Comparison of ENCODE assay signal across 8 cellular contexts in genomic region chr7:28406192-28406591, GRCh38. TPM values are rescaled to one million over a fixed set of nuclear protein-coding genes. Genes with fewer than 3 reads are reported as not detected.
DNase-seq lines count a peak whose midpoint lies in the region; ATAC-seq and TF ChIP-seq lines count a peak whose summit lies in the region.
"Had no signal": no experiment of that assay in that cellular context is flagged by ENCODE, and none has a peak within 500 bp of the region (broad histone marks: within the 10 kb centered on the region; RNA-seq: fewer than 3 reads in every experiment).

No MANE protein-coding gene starts in this region.

- no peaks in the 10 kb centered on the region for H3K36me3 ChIP-seq in H7 (replicated peaks; ENCODE audit: control insufficient read depth, insufficient read depth, low read length)
- no peaks in the 10 kb centered on the region for H3K36me3 ChIP-seq in testis (ENCODE audit: low read depth, missing control alignments)
- no peaks in the 10 kb centered on the region for H3K36me3 ChIP-seq in CD4-positive, alpha-beta memory T cell (ENCODE audit: insufficient read depth, low read length)
- H3K36me3 ChIP-seq: spleen had no signal

- H3K4me3 Mint-ChIP-seq in CD4-positive, alpha-beta memory T cell = no peak overlapping the region

- H3K4me3 ChIP-seq in H7 (ENCODE audit: insufficient read depth, low read depth, low read length) (no peak overlapping the region), fibroblast of pulmonary artery (replicated peaks; ENCODE audit: low read depth, low read length) (no peak overlapping the region), testis (no peak overlapping the region)
- no peak overlapping the region for H3K4me3 ChIP-seq in CD4-positive, alpha-beta memory T cell (ENCODE audit: low read length in 2 of 2)
- H3K4me3 ChIP-seq: spleen had no signal

- CTCF ChIA-PET in CD4-positive, alpha-beta memory T cell (lab: Charles Lee; ENCODE audit: partially characterized antibody) = no interaction called here

- TF ChIP-seq CTCF in fibroblast of pulmonary artery (IDR thresholded peaks at IDR 0.05; ENCODE audit: low read length, missing control alignments) (no peak), testis (IDR thresholded peaks at IDR 0.05) (no peak)

- intact Hi-C loops in testis (cut with DNase I; ENCODE audit: low total_unique reads) = no loop called here
- intact Hi-C loops in CD4-positive, alpha-beta memory T cell (cut with micrococcal nuclease) = no loop called here

- peaks cover 37% of the 10 kb centered on the region for H3K27me3 ChIP-seq in H7 (ENCODE audit: control insufficient read depth, insufficient read depth, low read length)
- H3K27me3 ChIP-seq in testis = no peaks in the 10 kb centered on the region
- peaks cover 18% of the 10 kb centered on the region for H3K27me3 ChIP-seq in CD4-positive, alpha-beta memory T cell (ENCODE audit: insufficient read depth, low read length)

- peaks cover 9 to 23% (median 13%) of the 10 kb centered on the region in 4 donors for H3K4me1 Mint-ChIP-seq in CD4-positive, alpha-beta memory T cell

- 70 to 84% methylated on average over 3 to 5 of the region's 5 CpGs for WGBS in testis, 2 donors

- no peak for ATAC-seq in GM18868 (IDR thresholded peaks at IDR 0.05; ENCODE audit: unreplicated experiment)
- ATAC-seq in HG03439 (IDR thresholded peaks at IDR 0.05; ENCODE audit: unreplicated experiment) = no peak

- DNase-seq in H7 (peak; percentile 61), SK-N-DZ (ENCODE audit: low spot score) (peak; percentile 55), fibroblast of pulmonary artery (ENCODE audit: low read depth) (peak; percentile 27), testis (peak; percentile 16)
- DNase-seq in CD4-positive, alpha-beta memory T cell = no peak
- DNase-seq: spleen had no signal

- H3K9me3 ChIP-seq in testis = no peaks in the 10 kb centered on the region
- H3K9me3 ChIP-seq in CD4-positive, alpha-beta memory T cell (ENCODE audit: control insufficient read depth in 1 of 2, low read length in 2 of 2) = no peaks in the 10 kb centered on the region
- H3K9me3 ChIP-seq: spleen had no signal

- H3K27ac ChIP-seq in testis = no peak overlapping the region
- H3K27ac ChIP-seq in CD4-positive, alpha-beta memory T cell (ENCODE audit: low read depth, low read length) = no peak overlapping the region
- H3K27ac ChIP-seq: spleen had no signal

- no peaks in the 10 kb centered on the region for H3K9me3 Mint-ChIP-seq in CD4-positive, alpha-beta memory T cell

- H3K27ac Mint-ChIP-seq in CD4-positive, alpha-beta memory T cell = no peak overlapping the region

- H3K4me1 ChIP-seq in testis = peaks cover 9% of the 10 kb centered on the region
- peaks cover 18% of the 10 kb centered on the region for H3K4me1 ChIP-seq in CD4-positive, alpha-beta memory T cell (ENCODE audit: insufficient read depth, low read length)

- H3K36me3 Mint-ChIP-seq in CD4-positive, alpha-beta memory T cell = no peaks in the 10 kb centered on the region

- no peak for TF ChIP-seq POLR2A in testis (IDR thresholded peaks at IDR 0.05)

- peaks cover 30 to 31% of the 10 kb centered on the region in 2 donors for H3K27me3 Mint-ChIP-seq in CD4-positive, alpha-beta memory T cell

- POLR2A ChIA-PET in CD4-positive, alpha-beta memory T cell (lab: Charles Lee; ENCODE audit: partially characterized antibody) = no interaction called here

RNA-seq across cellular contexts. Expression of gene CREB5, which starts 6.1 kb away (rescaled TPM):
- total RNA-seq in H7 (2014; rRNA removed; shearing (Covaris generic)) = 1.8 and 7.7 TPM in 2 replicates
- 0.13 and 2.1 TPM in 2 replicates for polyA plus RNA-seq in SK-N-DZ (2014; cell fraction: cytosol; rRNA removed)
- polyA plus RNA-seq in SK-N-DZ (2014; cell fraction: nucleus; rRNA removed) = 0.53 and 1.3 TPM in 2 replicates
- 1 to 10 TPM; 2.0 to 2.9 TPM for total RNA-seq in testis
- polyA plus RNA-seq in testis (ENCODE audit: insufficient read depth, low read depth, low replicate concordance) = 2.9 TPM
- total RNA-seq in CD4-positive, alpha-beta memory T cell = not detected
- not detected for polyA plus RNA-seq in CD4-positive, alpha-beta memory T cell

Comparison
In these comparisons a context has a peak if more than half of its experiments do, and no peak if none do; other contexts are left out.
1. DNase-seq: peak in H7 (single experiment), SK-N-DZ (single experiment), fibroblast of pulmonary artery (single experiment) and testis (single experiment); none in CD4-positive, alpha-beta memory T cell (0 of 5).